In the genomic region with DNA sequence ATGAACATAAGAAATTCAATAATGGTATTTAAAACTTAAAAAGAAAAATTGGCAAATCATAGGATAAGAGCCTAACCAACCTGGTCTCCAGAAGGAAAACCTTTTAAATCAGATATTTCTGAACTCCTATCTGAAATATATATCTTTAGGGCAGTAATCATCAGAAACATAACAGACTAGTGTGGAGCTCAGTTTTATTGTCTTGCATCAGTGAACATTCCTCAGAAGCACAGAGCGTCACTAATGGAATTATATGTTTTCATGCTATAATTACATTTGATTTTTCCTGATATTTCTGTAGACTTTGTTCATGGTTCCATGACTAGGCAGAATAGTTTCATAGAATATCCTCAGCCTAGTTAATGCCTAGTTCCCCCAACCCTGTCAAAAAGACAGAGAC, we compare ENCODE assay signal across 19 cellular contexts.
DNase-seq lines count a peak whose midpoint lies in the region; ATAC-seq, FAIRE-seq and TF ChIP-seq lines count a peak whose summit lies in the region.
"Had no signal": no experiment of that assay in that cellular context is flagged by ENCODE, and none has a peak within 500 bp of the region (broad histone marks: within the 10 kb centered on the region; RNA-seq: fewer than 3 reads in every experiment).

No MANE protein-coding gene starts in this region.

- H3K36me3 ChIP-seq in SJCRH30 (peaks cover 21% of the 10 kb centered on the region), osteoblast (ENCODE audit: insufficient read depth, low read length) (no peaks in the 10 kb centered on the region)
- H3K36me3 ChIP-seq: vagina had no signal

- no peaks in the 10 kb centered on the region for H3K9me3 Mint-ChIP-seq in activated CD8-positive, alpha-beta memory T cell treated with anti-CD3 and anti-CD28 coated beads, Interleukin-2, amount 10 ng/mL, durations not matched to agents 7 days and 5 days (ENCODE audit: low read depth)
- H3K9me3 Mint-ChIP-seq: activated CD8-positive, alpha-beta T cell treated with anti-CD3 and anti-CD28 coated beads for 36 hours; central memory CD8-positive, alpha-beta T cell; HFFc6; stimulated activated naive CD8-positive, alpha-beta T cell treated with anti-CD3 and anti-CD28 coated beads, Interleukin-15, Interleukin-2, amounts not matched to agents 100 ng/mL and 50 ng/mL, for 24 hours; T-helper 1 cell treated with Interleukin-12 subunit alpha and Interleukin-12 subunit beta and Interleukin-4 antibody, amounts not matched to agents 30 μg/mL and 1 μg/mL, for 36 hours; WTC11 had no signal

- TF ChIP-seq CTCF in AG09319 (IDR thresholded peaks at IDR 0.05; ENCODE audit: low read depth, low read length) (no peak), fibroblast of the aortic adventitia (IDR thresholded peaks at IDR 0.05; ENCODE audit: insufficient read depth, low read length) (no peak), osteoblast (IDR thresholded peaks at IDR 0.05; ENCODE audit: extremely low read depth, low read depth, low read length) (no peak)

- H2AFZ ChIP-seq in osteoblast (ENCODE audit: low read length): no peak overlapping the region

- 0 out of 2 replicates have a peak overlapping the region, but pooled peaks have one; percentile 1 for H3K4me3 ChIP-seq in SJCRH30
- no peak overlapping the region for H3K4me3 ChIP-seq in fibroblast of the aortic adventitia (ENCODE audit: low read depth, low read length)
- no peak overlapping the region for H3K4me3 ChIP-seq in osteoblast (ENCODE audit: insufficient read depth, low read length)
- H3K4me3 ChIP-seq: vagina had no signal

- no peak overlapping the region for H3K4me3 Mint-ChIP-seq in activated CD8-positive, alpha-beta memory T cell treated with anti-CD3 and anti-CD28 coated beads, Interleukin-2, amount 10 ng/mL, durations not matched to agents 7 days and 5 days
- H3K4me3 Mint-ChIP-seq: activated CD8-positive, alpha-beta T cell treated with anti-CD3 and anti-CD28 coated beads for 36 hours; central memory CD8-positive, alpha-beta T cell; HFFc6; natural killer cell; stimulated activated naive CD8-positive, alpha-beta T cell treated with anti-CD3 and anti-CD28 coated beads, Interleukin-15, Interleukin-2, amounts not matched to agents 100 ng/mL and 50 ng/mL, for 24 hours; T-helper 1 cell treated with Interleukin-12 subunit alpha and Interleukin-12 subunit beta and Interleukin-4 antibody, amounts not matched to agents 30 μg/mL and 1 μg/mL, for 36 hours; WTC11 had no signal

- no peak overlapping the region for H3K27ac Mint-ChIP-seq in activated CD8-positive, alpha-beta memory T cell treated with anti-CD3 and anti-CD28 coated beads, Interleukin-2, amount 10 ng/mL, durations not matched to agents 7 days and 5 days
- H3K27ac Mint-ChIP-seq: activated CD8-positive, alpha-beta T cell treated with anti-CD3 and anti-CD28 coated beads for 36 hours; HFFc6; natural killer cell; stimulated activated naive CD8-positive, alpha-beta T cell treated with anti-CD3 and anti-CD28 coated beads, Interleukin-15, Interleukin-2, amounts not matched to agents 100 ng/mL and 50 ng/mL, for 24 hours; T-helper 1 cell treated with Interleukin-12 subunit alpha and Interleukin-12 subunit beta and Interleukin-4 antibody, amounts not matched to agents 30 μg/mL and 1 μg/mL, for 36 hours; WTC11 had no signal

- H3K27me3 ChIP-seq in SJCRH30 (no peaks in the 10 kb centered on the region), osteoblast (ENCODE audit: insufficient read depth, low read length) (peaks cover 11% of the 10 kb centered on the region)
- H3K27me3 ChIP-seq: vagina had no signal

- DNase-seq in AG09319 (ENCODE audit: extremely low read depth, low read depth) (peak; percentile 30), SJCRH30 (peak; percentile 14 to 73), fibroblast of the aortic adventitia (ENCODE audit: low read depth) (peak; percentile 57), osteoblast (ENCODE audit: insufficient read length, low spot score, missing footprints) (peak; percentile 27), GM12891 (ENCODE audit: insufficient read length, low spot score) (no peak), DMS 273 treated with DMSO at 0.1 percent for 48 hours (lab: John Stamatoyannopoulos, UW) (no peak)
- DNase-seq in activated CD8-positive, alpha-beta memory T cell treated with anti-CD3 and anti-CD28 coated beads, Interleukin-2, amount 10 ng/mL, durations not matched to agents 7 days and 5 days: no peak
- DNase-seq: activated CD8-positive, alpha-beta T cell treated with anti-CD3 and anti-CD28 coated beads for 36 hours; activated T-cell treated with anti-CD3 and anti-CD28 coated beads, Interleukin-2, amount 50 U/mL, for 48 hours; natural killer cell; NK-92 treated with Interleukin-12 subunit alpha and Interleukin-12 subunit beta, amount 100 ng/mL, for 24 hours had no signal

- H3K4me1 ChIP-seq in SJCRH30: peaks cover 39% of the 10 kb centered on the region
- peaks cover 29% of the 10 kb centered on the region for H3K4me1 ChIP-seq in osteoblast (ENCODE audit: insufficient read depth, low read length)

- H3K36me3 Mint-ChIP-seq in activated CD8-positive, alpha-beta memory T cell treated with anti-CD3 and anti-CD28 coated beads, Interleukin-2, amount 10 ng/mL, durations not matched to agents 7 days and 5 days: no peaks in the 10 kb centered on the region
- H3K36me3 Mint-ChIP-seq: natural killer cell, WTC11 had no signal

- TF ChIP-seq POLR2A in GM12891 (IDR thresholded peaks at IDR 0.05; ENCODE audit: low read depth, low read length): no peak

- H3K27ac ChIP-seq in SJCRH30: peak overlapping the region; percentile 98
- peak overlapping the region; percentile 92 for H3K27ac ChIP-seq in osteoblast (ENCODE audit: low read depth, low read length)

- peak overlapping the region; percentile 44 for H3K4me2 ChIP-seq in osteoblast (ENCODE audit: insufficient read depth, low read length)

- H3K4me1 Mint-ChIP-seq in activated CD8-positive, alpha-beta memory T cell treated with anti-CD3 and anti-CD28 coated beads, Interleukin-2, amount 10 ng/mL, durations not matched to agents 7 days and 5 days: no peaks in the 10 kb centered on the region
- H3K4me1 Mint-ChIP-seq: central memory CD8-positive, alpha-beta T cell; natural killer cell; WTC11 had no signal

- no peak for ATAC-seq in GM19023 (IDR thresholded peaks at IDR 0.05; ENCODE audit: unreplicated experiment)
- ATAC-seq in activated CD8-positive, alpha-beta memory T cell treated with anti-CD3 and anti-CD28 coated beads, Interleukin-2, amount 10 ng/mL, durations not matched to agents 7 days and 5 days: no peak
- ATAC-seq: activated CD8-positive, alpha-beta T cell treated with anti-CD3 and anti-CD28 coated beads for 36 hours; natural killer cell; WTC11 had no signal

- FAIRE-seq in GM12891 (lab: Jason Lieb, UNC): no peak
- FAIRE-seq: frontal cortex had no signal

- H3K9me3 ChIP-seq in SJCRH30 (replicated peaks): no peaks in the 10 kb centered on the region
- no peaks in the 10 kb centered on the region for H3K9me3 ChIP-seq in osteoblast (ENCODE audit: low read depth, low read length)
- H3K9me3 ChIP-seq: vagina had no signal

- CTCF ChIA-PET in activated CD8-positive, alpha-beta memory T cell treated with anti-CD3 and anti-CD28 coated beads, Interleukin-2, amount 10 ng/mL, durations not matched to agents 7 days and 5 days (lab: Charles Lee): no interaction called here

- no peaks in the 10 kb centered on the region for H4K20me1 ChIP-seq in osteoblast (ENCODE audit: insufficient read depth, low read length)

- H3K79me2 ChIP-seq in osteoblast (ENCODE audit: insufficient read depth, low read length): no peaks in the 10 kb centered on the region

- peaks cover 5% of the 10 kb centered on the region for H3K27me3 Mint-ChIP-seq in activated CD8-positive, alpha-beta memory T cell treated with anti-CD3 and anti-CD28 coated beads, Interleukin-2, amount 10 ng/mL, durations not matched to agents 7 days and 5 days
- H3K27me3 Mint-ChIP-seq: activated CD8-positive, alpha-beta T cell treated with anti-CD3 and anti-CD28 coated beads for 36 hours had no signal

TF ChIP-seq in GM12891, 5 proteins besides CTCF, POLR2A, EP300 and RAD21:
- TF ChIP-seq SPI1 (IDR thresholded peaks at IDR 0.05; ENCODE audit: low read depth, low read length) (no peak), PAX5 (IDR thresholded peaks at IDR 0.05; ENCODE audit: insufficient read depth, low read length, severe bottlenecking) (no peak), POLR2AphosphoS5 (IDR thresholded peaks at IDR 0.05; ENCODE audit: low read depth, low read length) (no peak), POU2F2 (IDR thresholded peaks at IDR 0.05; ENCODE audit: low read depth, low read length) (no peak), TAF1 (IDR thresholded peaks at IDR 0.05; ENCODE audit: low read depth, low read length) (no peak)
TF ChIP-seq in GM12891: peak in this region for 0.

Comparison
In these comparisons a context has a peak if more than half of its experiments do, and no peak if none do; other contexts are left out.
1. DNase-seq: peak in AG09319 (single experiment), SJCRH30 (2 of 2), fibroblast of the aortic adventitia (single experiment) and osteoblast (single experiment); none in GM12891 (single experiment), activated CD8-positive, alpha-beta memory T cell treated with anti-CD3 and anti-CD28 coated beads, Interleukin-2, amount 10 ng/mL, durations not matched to agents 7 days and 5 days (single experiment) and DMS 273 treated with DMSO at 0.1 percent for 48 hours (single experiment).